Comparison of ENCODE assay signal across 7 cellular contexts in the genomic region with DNA sequence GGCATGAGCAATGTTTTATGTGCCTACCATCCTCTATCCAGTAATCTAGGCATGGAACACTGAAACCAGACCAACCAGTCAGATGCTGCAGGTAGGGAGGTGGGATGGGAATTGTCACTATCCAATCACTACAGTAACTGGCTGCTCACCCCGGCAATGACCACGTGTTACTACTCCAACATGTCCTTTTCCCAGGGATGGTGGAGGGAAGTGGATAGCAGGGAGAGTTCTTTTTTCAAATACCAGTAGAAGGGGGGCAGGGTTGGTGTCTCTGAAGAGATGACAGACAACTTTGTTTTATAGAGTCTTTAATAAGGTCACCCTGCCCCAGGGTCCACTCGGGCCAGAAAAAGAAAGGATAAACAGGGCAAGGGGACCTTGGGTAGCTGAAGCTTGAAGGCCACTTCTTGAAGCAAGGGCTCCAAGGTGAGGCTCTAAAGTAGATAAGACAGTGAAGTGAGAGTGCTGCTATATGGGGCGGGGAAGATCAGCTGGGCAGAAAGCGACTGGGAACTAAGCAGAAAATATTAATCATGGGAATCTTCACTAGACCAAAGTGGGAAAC. TPM values are rescaled to one million over a fixed set of nuclear protein-coding genes. Genes with fewer than 3 reads are reported as not detected.
DNase-seq lines count a peak whose midpoint lies in the region; ATAC-seq and TF ChIP-seq lines count a peak whose summit lies in the region.
"Had no signal": no experiment of that assay in that cellular context is flagged by ENCODE, and none has a peak within 500 bp of the region (broad histone marks: within the 10 kb centered on the region; RNA-seq: fewer than 3 reads in every experiment).

No MANE protein-coding gene starts in this region.

- no peak overlapping the region for H3K4me3 ChIP-seq in NT2/D1 (ENCODE audit: insufficient read length, low read depth)
- H3K4me3 ChIP-seq in epithelial cell of proximal tubule (ENCODE audit: low read depth, low read length): peak overlapping the region; percentile 73
- H3K4me3 ChIP-seq in smooth muscle cell: peak overlapping the region; percentile 76

- H3K4me2 ChIP-seq in smooth muscle cell: peak overlapping the region; percentile 91

- WGBS in smooth muscle cell (ENCODE audit: low lambda C conversion rate): 37% methylated on average over 5 of the region's 5 CpGs

- peaks cover 35% of the 10 kb centered on the region for H4K20me1 ChIP-seq in smooth muscle cell (ENCODE audit: low read depth)

- H3K9ac ChIP-seq in NT2/D1 (ENCODE audit: insufficient read length, low read depth) (peak overlapping the region; percentile 8), smooth muscle cell (ENCODE audit: low read depth) (peak overlapping the region; percentile 89)

- TF ChIP-seq CTCF in epithelial cell of proximal tubule (conservative IDR thresholded peaks at IDR 0.05; ENCODE audit: low read depth, low read length) (no peak), smooth muscle cell (IDR thresholded peaks at IDR 0.05; ENCODE audit: borderline replicate concordance, insufficient read depth, poor library complexity, severe bottlenecking) (no peak)

- H3F3A ChIP-seq in smooth muscle cell (ENCODE audit: low read depth): peaks cover 26% of the 10 kb centered on the region

- no peaks in the 10 kb centered on the region for H3K27me3 ChIP-seq in NT2/D1 (ENCODE audit: insufficient read depth, insufficient read length)
- no peaks in the 10 kb centered on the region for H3K27me3 ChIP-seq in smooth muscle cell (ENCODE audit: low read depth)

- H3K27ac ChIP-seq in smooth muscle cell (ENCODE audit: low read depth): peak overlapping the region; percentile 83

- H3K4me1 ChIP-seq in NT2/D1 (ENCODE audit: insufficient read depth, insufficient read length): peaks cover 17% of the 10 kb centered on the region
- H3K4me1 ChIP-seq in smooth muscle cell (ENCODE audit: low read depth): peaks cover 26% of the 10 kb centered on the region

- DNase-seq in NT2/D1 (ENCODE audit: low read depth, low spot score): no peak
- DNase-seq in epithelial cell of proximal tubule (ENCODE audit: low read depth): no peak
- no peak for DNase-seq in smooth muscle cell (lab: John Stamatoyannopoulos, UW; ENCODE audit: unreplicated experiment)
- DNase-seq in SKM-1 (lab: John Stamatoyannopoulos, UW; ENCODE audit: unreplicated experiment): no peak

- no peaks in the 10 kb centered on the region for H3K9me3 ChIP-seq in NT2/D1 (ENCODE audit: insufficient read depth, low read length)
- H3K9me3 ChIP-seq in smooth muscle cell (replicated peaks; ENCODE audit: low read depth): no peaks in the 10 kb centered on the region

- H2AFZ ChIP-seq in smooth muscle cell (ENCODE audit: low read depth): no peak overlapping the region

- peaks cover 45% of the 10 kb centered on the region for H3K79me2 ChIP-seq in smooth muscle cell (ENCODE audit: low read depth)

- no peak for ATAC-seq in GM21390 (IDR thresholded peaks at IDR 0.05; ENCODE audit: unreplicated experiment)
- no peak for ATAC-seq in GM19023 (IDR thresholded peaks at IDR 0.05; ENCODE audit: unreplicated experiment)

- H3K36me3 ChIP-seq in NT2/D1 (ENCODE audit: insufficient read depth, insufficient read length, low read length) (peaks cover 75% of the 10 kb centered on the region), smooth muscle cell (ENCODE audit: low read depth) (peaks cover 7% of the 10 kb centered on the region)

RNA-seq across cellular contexts. Expression of gene CDH24, which starts 14.7 kb away (rescaled TPM):
- 11.1 and 17.7 TPM in 2 replicates for total RNA-seq in epithelial cell of proximal tubule
- total RNA-seq in smooth muscle cell: 3.6 and 5.5 TPM in 2 replicates
- polyA plus RNA-seq in smooth muscle cell: 6.9 and 8.0 TPM in 2 replicates

RNA-seq across cellular contexts. Expression of gene ACIN1, which starts 22.9 kb away (rescaled TPM):
- total RNA-seq in epithelial cell of proximal tubule (84.1 and 85.2 TPM in 2 replicates), smooth muscle cell (64.5 and 69.0 TPM in 2 replicates)
- 33.7 and 39.3 TPM in 2 replicates for polyA plus RNA-seq in smooth muscle cell

RNA-seq across cellular contexts. Expression of gene C14orf119, which starts 23.2 kb away (rescaled TPM):
- total RNA-seq in epithelial cell of proximal tubule (27.3 and 53.8 TPM in 2 replicates), smooth muscle cell (54.1 and 57.2 TPM in 2 replicates)
- 119 and 130 TPM in 2 replicates for polyA plus RNA-seq in smooth muscle cell

RNA-seq across cellular contexts. Expression of gene PSMB11, which starts 30.0 kb away (rescaled TPM):
- total RNA-seq in epithelial cell of proximal tubule (not detected in 2 replicates), smooth muscle cell (not detected in 2 replicates)
- polyA plus RNA-seq in smooth muscle cell: not detected in 2 replicates
- total RNA-seq: subcutaneous adipose tissue had no signal

RNA-seq across cellular contexts. Expression of gene CIROP, which starts 32.7 kb away (rescaled TPM):
- not detected in 2 replicates for total RNA-seq in epithelial cell of proximal tubule
- not detected in 2 replicates for total RNA-seq in smooth muscle cell
- polyA plus RNA-seq in smooth muscle cell: not detected in 2 replicates
- total RNA-seq: subcutaneous adipose tissue had no signal
